ENCODE assay signal across 19 cellular contexts in the genomic region with DNA sequence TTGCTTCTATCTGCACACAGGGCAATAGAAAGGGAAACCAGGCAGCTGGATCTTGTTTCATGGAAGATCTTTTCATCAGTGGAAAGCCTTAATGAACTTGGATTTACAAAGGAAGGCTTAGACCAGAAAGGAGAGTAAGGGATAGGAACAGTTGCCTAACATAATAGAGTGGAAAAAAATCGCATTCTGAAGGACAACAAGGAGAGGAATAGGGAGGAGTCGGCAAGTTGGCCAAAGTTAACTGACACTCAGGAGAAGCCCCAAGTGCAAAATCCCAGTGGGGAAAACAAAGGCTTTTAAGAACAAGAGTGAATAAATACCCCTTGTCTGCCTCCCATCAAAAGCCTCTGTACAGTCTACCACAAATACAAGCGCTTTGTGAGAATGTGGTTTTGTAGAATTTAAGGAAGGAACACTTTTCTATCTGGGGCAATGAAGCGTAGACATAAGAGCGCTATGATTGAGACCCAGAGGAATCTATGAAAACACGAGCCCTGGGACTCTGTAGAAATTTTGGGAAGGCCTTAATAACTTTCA.
DNase-seq lines count a peak whose midpoint lies in the region; TF ChIP-seq lines count a peak whose summit lies in the region.
"Had no signal": no experiment of that assay in that cellular context is flagged by ENCODE, and none has a peak within 500 bp of the region (broad histone marks: within the 10 kb centered on the region; RNA-seq: fewer than 3 reads in every experiment).

No MANE protein-coding gene starts in this region.

- H3K4me1 Mint-ChIP-seq in nephron, result peaks cover 14% of the 10 kb centered on the region

- H3K4me3 ChIP-seq in BLaER1 (no peak overlapping the region; the same call in 1 of the 2 replicates), dorsolateral prefrontal cortex (peak overlapping the region in 5 of 59 donors; percentile 4 to 33 (median 15)), tibial nerve (no peak overlapping the region)
- H3K4me3 ChIP-seq: PC-9 had no signal

- peak overlapping the region; percentile 94 to 98 (median 96) for H3K27ac Mint-ChIP-seq in nephron

- intact Hi-C loops in dorsolateral prefrontal cortex (cut with DNase I), result no loop called here

- TF ChIP-seq POLR2A in tibial nerve (IDR thresholded peaks at IDR 0.05), result no peak

- H3K9ac ChIP-seq in BLaER1, result no peak overlapping the region
- H3K9ac ChIP-seq: SK-N-SH had no signal

- H3K36me3 ChIP-seq in BLaER1 (no peaks in the 10 kb centered on the region), tibial nerve (no peaks in the 10 kb centered on the region)

- H3K27me3 Mint-ChIP-seq in nephron (ENCODE audit: low read depth), result no peaks in the 10 kb centered on the region

- DNase-seq in MV-4-11 (lab: John Stamatoyannopoulos, UW) (peak; percentile 8), dorsolateral prefrontal cortex (no peak), tibial nerve (ENCODE audit: low spot score in 2 of 2) (no peak), putamen (ENCODE audit: low spot score) (no peak), NCI-H524 treated with DMSO at 0.1 percent for 48 hours (lab: John Stamatoyannopoulos, UW) (no peak), GDM1 (lab: John Stamatoyannopoulos, UW) (no peak)
- DNase-seq: DMS 273 treated with DMSO at 0.1 percent for 48 hours, IMR-90, Kasumi-1, MM.1S, NCI-H1105, NCI-H187, NCI-H2171 treated with DMSO at 0.1 percent for 48 hours, NCI-H446 treated with DMSO at 0.1 percent for 48 hours, NCI-H748 treated with DMSO at 0.1 percent for 48 hours, PC-9, SK-N-SH had no signal

- no peak for TF ChIP-seq EP300 in tibial nerve (IDR thresholded peaks at IDR 0.05)

- H3K4me2 ChIP-seq in BLaER1, result peak overlapping the region; percentile 83
- H3K4me2 ChIP-seq: PC-9, SK-N-SH had no signal

- H3K9me3 ChIP-seq in BLaER1, result no peaks in the 10 kb centered on the region
- no peaks in the 10 kb centered on the region for H3K9me3 ChIP-seq in tibial nerve
- H3K9me3 ChIP-seq: SK-N-SH had no signal

- H4K20me1 ChIP-seq in BLaER1, result peaks cover 6% of the 10 kb centered on the region; the same call in 1 of the 2 replicates

- H3K27ac ChIP-seq in BLaER1, result no peak overlapping the region
- H3K27ac ChIP-seq in dorsolateral prefrontal cortex, result peak overlapping the region in 55 of 59 donors; percentile 11 to 85 (median 71)
- H3K27ac ChIP-seq in tibial nerve, result peak overlapping the region in 2 of 4 donors; percentile 46 to 74
- H3K27ac ChIP-seq: PC-9 had no signal

- H3K36me3 Mint-ChIP-seq in nephron (ENCODE audit: low read depth), result no peaks in the 10 kb centered on the region

- no peak overlapping the region for H3K4me3 Mint-ChIP-seq in nephron

- 22 to 26% methylated on average over 6 of the region's 6 CpGs for WGBS in tibial nerve, 2 donors

- peaks cover 25% of the 10 kb centered on the region for H3K4me1 ChIP-seq in BLaER1
- H3K4me1 ChIP-seq in tibial nerve, result peaks cover 0 to 30% (median 3%) of the 10 kb centered on the region in 4 donors

- no peak for TF ChIP-seq CTCF in dorsolateral prefrontal cortex (IDR thresholded peaks at IDR 0.05 in 54 of 56, conservative IDR thresholded peaks at IDR 0.05 in 2 of 56; ENCODE audit: low read depth in 1 of 56, partially characterized antibody in 56 of 56)
- no peak for TF ChIP-seq CTCF in nephron (IDR thresholded peaks at IDR 0.05; ENCODE audit: unreplicated experiment in 3 of 3)
- no peak for TF ChIP-seq CTCF in tibial nerve (IDR thresholded peaks at IDR 0.05)

- H3K27me3 ChIP-seq in BLaER1, result no peaks in the 10 kb centered on the region
- H3K27me3 ChIP-seq in dorsolateral prefrontal cortex, result no peaks in the 10 kb centered on the region
- no peaks in the 10 kb centered on the region for H3K27me3 ChIP-seq in tibial nerve

- H3K9me3 Mint-ChIP-seq in nephron, result no peaks in the 10 kb centered on the region
